9 cellular contexts compared by ENCODE assay signal in genomic region chr16:20675488-20676267, GRCh38. TPM values are rescaled to one million over a fixed set of nuclear protein-coding genes. Genes with fewer than 3 reads are reported as not detected.
A peak's percentile ranks its signal among the peaks of the same experiment; 100 is the strongest.
DNase-seq lines count a peak whose midpoint lies in the region; FAIRE-seq lines count a peak whose summit lies in the region.
"Had no signal": no experiment of that assay in that cellular context is flagged by ENCODE, and none has a peak within 500 bp of the region (broad histone marks: within the 10 kb centered on the region; RNA-seq: fewer than 3 reads in every experiment).

No MANE protein-coding gene starts in this region.

- H3K9me3 ChIP-seq in iPS-18a (ENCODE audit: control insufficient read depth, low read depth, low read length) (no peaks in the 10 kb centered on the region), small intestine (ENCODE audit: control insufficient read depth, low read depth) (no peaks in the 10 kb centered on the region)

- peaks cover 36% of the 10 kb centered on the region for H3K4me1 ChIP-seq in iPS-18a (ENCODE audit: control insufficient read depth, low read depth, low read length)
- peaks cover 4 to 12% of the 10 kb centered on the region in 2 donors for H3K4me1 ChIP-seq in small intestine (ENCODE audit: control insufficient read depth in 2 of 2, insufficient read depth in 1 of 2, low read depth in 1 of 2, low read length in 1 of 2)

- H3K27me3 ChIP-seq in iPS-18a (ENCODE audit: control insufficient read depth, insufficient read depth, low read length) = peaks cover 9% of the 10 kb centered on the region
- no peaks in the 10 kb centered on the region for H3K27me3 ChIP-seq in small intestine (ENCODE audit: control insufficient read depth in 2 of 2, insufficient read depth in 2 of 2, low read length in 2 of 2)

- peak overlapping the region; percentile 55 for H3K4me3 ChIP-seq in iPS-18a (ENCODE audit: low read length)
- H3K4me3 ChIP-seq in small intestine (ENCODE audit: low read depth in 1 of 2, low read length in 2 of 2) = peak overlapping the region in 1 of 2 donors; percentile 55

- H3K36me3 ChIP-seq in iPS-18a (ENCODE audit: control insufficient read depth, low read depth, low read length) = no peaks in the 10 kb centered on the region
- no peaks in the 10 kb centered on the region for H3K36me3 ChIP-seq in small intestine (ENCODE audit: control insufficient read depth in 2 of 2, insufficient read depth in 2 of 2, low read length in 2 of 2)

- H3K27ac ChIP-seq in iPS-18a (ENCODE audit: low read length) = peak overlapping the region; percentile 82
- H3K27ac ChIP-seq in small intestine (ENCODE audit: low read depth in 1 of 2, low read length in 1 of 2) = peak overlapping the region; percentile 88

- DNase-seq in NCI-H526 (lab: John Stamatoyannopoulos, UW) = peak; percentile 12 to 20
- no peak for DNase-seq in NCI-H526 treated with DMSO at 0.1 percent for 48 hours (lab: John Stamatoyannopoulos, UW)
- DNase-seq in NCI-H1092 treated with DMSO at 0.1 percent for 48 hours (lab: John Stamatoyannopoulos, UW) = peak; percentile 70
- DNase-seq in activated naive CD4-positive, alpha-beta T cell treated with anti-CD3 and anti-CD28 coated beads, Interleukin-2, amount 50 U/mL, for 16 hours = peak; percentile 38
- peak; percentile 91 for DNase-seq in small intestine
- DNase-seq in NCI-H82 (lab: John Stamatoyannopoulos, UW) = no peak
- DNase-seq in NK-92 treated with Interleukin-12 subunit alpha and Interleukin-12 subunit beta, amount 100 ng/mL, for 24 hours (lab: John Stamatoyannopoulos, UW) = no peak

- FAIRE-seq in small intestine (lab: Jason Lieb, UNC) = no peak

- 2 to 10% (median 4%) methylated on average over 6 of the region's 6 CpGs for WGBS in small intestine, 3 donors

- H3K9ac ChIP-seq in iPS-18a (ENCODE audit: low read length) = peak overlapping the region; percentile 66

RNA-seq across cellular contexts. Expression of gene ACSM1, which starts 21.8 kb away (rescaled TPM):
- under 1 TPM in 2 of 3 donors, not detected in 1; 0.22 to 0.37 TPM for polyA plus RNA-seq in small intestine
- polyA plus RNA-seq: AG04450 had no signal

Comparison
In these comparisons a context has a peak if more than half of its experiments do, and no peak if none do; other contexts are left out.
1. DNase-seq: peak in NCI-H526 (2 of 2), NCI-H1092 treated with DMSO at 0.1 percent for 48 hours (single experiment), activated naive CD4-positive, alpha-beta T cell treated with anti-CD3 and anti-CD28 coated beads, Interleukin-2, amount 50 U/mL, for 16 hours (single experiment) and small intestine (single experiment); none in NCI-H526 treated with DMSO at 0.1 percent for 48 hours (single experiment), NCI-H82 (single experiment) and NK-92 treated with Interleukin-12 subunit alpha and Interleukin-12 subunit beta, amount 100 ng/mL, for 24 hours (single experiment).